2 cellular contexts compared by ENCODE assay signal in the genomic region with DNA sequence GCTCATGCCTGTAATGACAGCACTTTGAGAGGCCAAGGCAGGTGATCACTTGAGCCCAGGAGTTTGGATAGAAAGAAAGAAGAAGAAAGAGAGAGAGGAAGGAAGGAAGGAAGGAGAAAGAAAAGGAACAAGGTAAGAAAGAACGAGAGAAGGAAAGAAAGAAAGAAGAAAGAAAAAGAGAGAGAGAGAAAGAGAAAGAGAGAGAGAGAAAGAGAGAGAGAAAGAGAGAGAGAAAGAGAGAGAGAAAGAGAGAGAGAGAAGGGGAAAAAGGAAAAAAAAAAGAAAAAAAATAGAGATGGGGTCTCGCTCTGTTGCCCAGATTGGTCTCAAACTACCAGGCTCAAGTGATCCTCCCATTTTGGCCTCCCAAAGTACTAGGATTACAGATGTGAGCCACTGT.
A peak's percentile ranks its signal among the peaks of the same experiment; 100 is the strongest.
TF ChIP-seq lines count a peak whose summit lies in the region.

No MANE protein-coding gene starts in this region.

TF ChIP-seq in HEK293, 187 proteins besides CTCF, POLR2A, EP300 and RAD21 (continued from another document):
- peak; percentile 96 for TF ChIP-seq ZNF596 (tag by site-specific recombination; IDR thresholded peaks at IDR 0.05)

TF ChIP-seq in K562, 482 proteins besides CTCF, POLR2A, EP300 and RAD21 (continued from another document):
- TF ChIP-seq, protein P1, sequence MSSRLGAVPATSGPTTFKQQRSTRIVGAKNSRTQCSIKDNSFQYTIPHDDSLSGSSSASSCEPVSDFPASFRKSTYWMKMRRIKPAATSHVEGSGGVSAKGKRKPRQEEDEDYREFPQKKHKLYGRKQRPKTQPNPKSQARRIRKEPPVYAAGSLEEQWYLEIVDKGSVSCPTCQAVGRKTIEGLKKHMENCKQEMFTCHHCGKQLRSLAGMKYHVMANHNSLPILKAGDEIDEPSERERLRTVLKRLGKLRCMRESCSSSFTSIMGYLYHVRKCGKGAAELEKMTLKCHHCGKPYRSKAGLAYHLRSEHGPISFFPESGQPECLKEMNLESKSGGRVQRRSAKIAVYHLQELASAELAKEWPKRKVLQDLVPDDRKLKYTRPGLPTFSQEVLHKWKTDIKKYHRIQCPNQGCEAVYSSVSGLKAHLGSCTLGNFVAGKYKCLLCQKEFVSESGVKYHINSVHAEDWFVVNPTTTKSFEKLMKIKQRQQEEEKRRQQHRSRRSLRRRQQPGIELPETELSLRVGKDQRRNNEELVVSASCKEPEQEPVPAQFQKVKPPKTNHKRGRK (tag; IDR thresholded peaks at IDR 0.05): peak; percentile 85
- TF ChIP-seq, protein P2, sequence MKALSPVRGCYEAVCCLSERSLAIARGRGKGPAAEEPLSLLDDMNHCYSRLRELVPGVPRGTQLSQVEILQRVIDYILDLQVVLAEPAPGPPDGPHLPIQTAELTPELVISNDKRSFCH (CRISPR knock-in tag; IDR thresholded peaks at IDR 0.05): no peak
- TF ChIP-seq, protein P2 (tag; IDR thresholded peaks at IDR 0.05): no peak
